1 cellular context compared by ENCODE assay signal in the genomic region with DNA sequence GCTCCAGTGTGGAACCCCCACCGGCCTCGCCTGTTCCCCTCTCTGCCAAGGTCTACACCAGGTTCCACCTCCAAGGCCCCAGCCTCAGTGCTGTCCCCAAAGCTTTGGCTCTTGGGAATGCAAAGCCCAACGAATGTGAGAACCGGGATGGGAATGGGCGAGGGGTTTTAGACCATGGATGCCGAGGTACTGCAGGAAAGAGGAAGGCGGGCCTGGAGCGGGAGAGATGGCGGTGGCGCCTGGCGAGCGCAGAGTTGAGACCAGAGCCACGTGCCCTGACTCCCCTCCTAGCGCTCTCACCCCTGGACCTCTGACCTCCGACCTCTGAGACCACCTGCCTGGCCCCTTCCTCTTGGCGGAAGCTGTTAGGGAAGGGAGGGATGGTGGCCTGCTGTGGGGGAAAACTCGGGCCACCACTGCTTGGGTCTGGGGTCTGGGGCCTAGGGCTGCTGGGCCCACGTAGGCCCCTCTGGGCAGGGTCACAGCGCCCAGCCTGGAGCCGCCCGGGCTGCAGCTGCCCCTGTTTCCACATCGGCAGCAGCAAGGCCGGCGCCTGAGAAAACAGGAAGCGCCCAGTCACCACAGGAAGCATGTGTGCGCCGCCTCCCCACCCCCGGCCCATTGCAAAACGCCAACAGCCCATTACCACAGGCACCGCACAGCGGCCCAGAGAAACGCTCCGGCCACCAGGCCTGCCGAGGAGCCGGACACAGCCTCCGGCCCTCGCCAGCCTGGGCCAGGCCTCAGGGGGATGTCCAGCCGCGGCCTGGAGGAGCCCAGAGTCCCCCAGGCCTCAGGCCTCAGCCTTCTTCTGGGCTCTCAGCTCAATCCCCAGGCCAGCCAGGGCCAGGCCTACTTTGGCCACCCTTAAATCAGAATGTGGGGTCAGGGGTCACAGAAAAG.
TF ChIP-seq lines count a peak whose summit lies in the region.

No MANE protein-coding gene starts in this region.

TF ChIP-seq in GM23338, 12 proteins besides CTCF, POLR2A, EP300 and RAD21 (continued from another document):
- TF ChIP-seq, protein P1, sequence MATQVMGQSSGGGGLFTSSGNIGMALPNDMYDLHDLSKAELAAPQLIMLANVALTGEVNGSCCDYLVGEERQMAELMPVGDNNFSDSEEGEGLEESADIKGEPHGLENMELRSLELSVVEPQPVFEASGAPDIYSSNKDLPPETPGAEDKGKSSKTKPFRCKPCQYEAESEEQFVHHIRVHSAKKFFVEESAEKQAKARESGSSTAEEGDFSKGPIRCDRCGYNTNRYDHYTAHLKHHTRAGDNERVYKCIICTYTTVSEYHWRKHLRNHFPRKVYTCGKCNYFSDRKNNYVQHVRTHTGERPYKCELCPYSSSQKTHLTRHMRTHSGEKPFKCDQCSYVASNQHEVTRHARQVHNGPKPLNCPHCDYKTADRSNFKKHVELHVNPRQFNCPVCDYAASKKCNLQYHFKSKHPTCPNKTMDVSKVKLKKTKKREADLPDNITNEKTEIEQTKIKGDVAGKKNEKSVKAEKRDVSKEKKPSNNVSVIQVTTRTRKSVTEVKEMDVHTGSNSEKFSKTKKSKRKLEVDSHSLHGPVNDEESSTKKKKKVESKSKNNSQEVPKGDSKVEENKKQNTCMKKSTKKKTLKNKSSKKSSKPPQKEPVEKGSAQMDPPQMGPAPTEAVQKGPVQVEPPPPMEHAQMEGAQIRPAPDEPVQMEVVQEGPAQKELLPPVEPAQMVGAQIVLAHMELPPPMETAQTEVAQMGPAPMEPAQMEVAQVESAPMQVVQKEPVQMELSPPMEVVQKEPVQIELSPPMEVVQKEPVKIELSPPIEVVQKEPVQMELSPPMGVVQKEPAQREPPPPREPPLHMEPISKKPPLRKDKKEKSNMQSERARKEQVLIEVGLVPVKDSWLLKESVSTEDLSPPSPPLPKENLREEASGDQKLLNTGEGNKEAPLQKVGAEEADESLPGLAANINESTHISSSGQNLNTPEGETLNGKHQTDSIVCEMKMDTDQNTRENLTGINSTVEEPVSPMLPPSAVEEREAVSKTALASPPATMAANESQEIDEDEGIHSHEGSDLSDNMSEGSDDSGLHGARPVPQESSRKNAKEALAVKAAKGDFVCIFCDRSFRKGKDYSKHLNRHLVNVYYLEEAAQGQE (IDR thresholded peaks at IDR 0.05; ENCODE audit: unreplicated experiment), result no peak
- TF ChIP-seq POLR2AphosphoS5 (IDR thresholded peaks at IDR 0.05; ENCODE audit: low read depth) (no peak), EZH2phosphoT487 (IDR thresholded peaks at IDR 0.05; ENCODE audit: unreplicated experiment) (no peak), CREB1 (CRISPR knock-in tag; IDR thresholded peaks at IDR 0.05; ENCODE audit: low read depth) (no peak), NANOG (IDR thresholded peaks at IDR 0.05; ENCODE audit: borderline replicate concordance) (no peak), ZNF462 (CRISPR knock-in tag; IDR thresholded peaks at IDR 0.05) (no peak), ZNF114 (CRISPR knock-in tag; IDR thresholded peaks at IDR 0.05) (no peak)
- TF ChIP-seq, protein P2, sequence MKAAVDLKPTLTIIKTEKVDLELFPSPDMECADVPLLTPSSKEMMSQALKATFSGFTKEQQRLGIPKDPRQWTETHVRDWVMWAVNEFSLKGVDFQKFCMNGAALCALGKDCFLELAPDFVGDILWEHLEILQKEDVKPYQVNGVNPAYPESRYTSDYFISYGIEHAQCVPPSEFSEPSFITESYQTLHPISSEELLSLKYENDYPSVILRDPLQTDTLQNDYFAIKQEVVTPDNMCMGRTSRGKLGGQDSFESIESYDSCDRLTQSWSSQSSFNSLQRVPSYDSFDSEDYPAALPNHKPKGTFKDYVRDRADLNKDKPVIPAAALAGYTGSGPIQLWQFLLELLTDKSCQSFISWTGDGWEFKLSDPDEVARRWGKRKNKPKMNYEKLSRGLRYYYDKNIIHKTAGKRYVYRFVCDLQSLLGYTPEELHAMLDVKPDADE (IDR thresholded peaks at IDR 0.05), result no peak
